In the genomic region with DNA sequence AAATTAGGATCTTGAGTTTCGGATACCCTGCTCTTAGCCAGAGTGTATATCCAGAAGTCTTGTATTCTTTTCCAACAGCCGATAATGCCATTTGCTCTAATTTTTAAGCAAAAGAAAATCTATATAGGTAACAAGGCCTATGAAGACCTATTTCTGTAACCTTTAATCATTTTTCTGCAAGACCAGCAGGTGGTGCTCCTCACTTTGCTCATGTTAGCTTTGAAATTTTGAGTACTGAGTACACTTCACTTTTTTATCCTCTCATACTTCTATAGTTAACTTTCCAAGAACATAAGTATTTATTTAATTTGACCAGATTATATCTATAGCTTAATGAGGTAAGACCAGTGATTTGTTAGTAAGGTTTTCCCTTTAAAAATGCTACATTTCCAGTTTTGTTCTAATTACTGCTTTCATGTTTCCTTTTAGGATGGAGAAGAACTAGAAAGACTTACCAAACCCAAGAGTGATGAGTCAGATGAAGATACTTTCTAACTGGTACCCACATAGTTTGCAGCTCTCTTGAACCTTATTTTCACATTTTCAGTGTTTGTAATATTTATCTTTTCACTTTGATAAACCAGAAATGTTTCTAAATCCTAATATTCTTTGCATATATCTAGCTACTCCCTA, we compare ENCODE assay signal across 8 cellular contexts. TPM values are rescaled to one million over a fixed set of nuclear protein-coding genes. Genes with fewer than 3 reads are reported as not detected.
DNase-seq lines count a peak whose midpoint lies in the region; ATAC-seq, FAIRE-seq and TF ChIP-seq lines count a peak whose summit lies in the region.

No MANE protein-coding gene starts in this region.

- no peak overlapping the region for H3K56ac ChIP-seq in mesendoderm (ENCODE audit: low read length)

- H4K8ac ChIP-seq in mesendoderm (ENCODE audit: low read depth, low read length) = no peak overlapping the region

- H3K4me2 ChIP-seq in OCI-LY7 (ENCODE audit: low read length) = no peak overlapping the region
- H3K4me2 ChIP-seq in GM12878 (ENCODE audit: control insufficient read depth, insufficient read depth) = no peak overlapping the region
- H3K4me2 ChIP-seq in mesendoderm (ENCODE audit: low read length) = no peak overlapping the region

- TF ChIP-seq POLR2A in GM12878 (IDR thresholded peaks at IDR 0.05; ENCODE audit: low read depth, low read length) = no peak

- no peaks in the 10 kb centered on the region for H3K79me1 ChIP-seq in mesendoderm (ENCODE audit: low read length)

- H2AK5ac ChIP-seq in mesendoderm (ENCODE audit: low read length) = no peak overlapping the region

- no peak overlapping the region for H2BK15ac ChIP-seq in mesendoderm (replicated peaks; ENCODE audit: low read depth)

- peak; percentile 76 for ATAC-seq in HG03196 (IDR thresholded peaks at IDR 0.05; ENCODE audit: unreplicated experiment)
- peak; percentile 71 for ATAC-seq in GM12878
- no peak for ATAC-seq in GM19467 (IDR thresholded peaks at IDR 0.05; ENCODE audit: unreplicated experiment)

- H4K5ac ChIP-seq in mesendoderm (ENCODE audit: low read length) = no peak overlapping the region

- H3K27ac ChIP-seq in OCI-LY7 (ENCODE audit: low read depth, low read length, poor library complexity, severe bottlenecking) (no peak overlapping the region), GM12878 (ENCODE audit: control insufficient read depth, insufficient read depth) (no peak overlapping the region), mesendoderm (ENCODE audit: low read depth, low read length) (no peak overlapping the region)

- no peaks in the 10 kb centered on the region for H3K9me2 ChIP-seq in OCI-LY7 (ENCODE audit: insufficient read depth, low read length)

- H3K79me2 ChIP-seq in OCI-LY7 (ENCODE audit: insufficient read depth, low read depth, low read length) (no peaks in the 10 kb centered on the region), GM12878 (ENCODE audit: control insufficient read depth, insufficient read depth, low read length) (no peaks in the 10 kb centered on the region), mesendoderm (ENCODE audit: control insufficient read depth, insufficient read depth, low read length) (no peaks in the 10 kb centered on the region)

- in situ Hi-C loops in GM12878 (cut with MboI) = no loop called here

- intact Hi-C loops in OCI-LY7 (cut with micrococcal nuclease; ENCODE audit: unreplicated experiment) (no loop called here), GM12878 (cut with micrococcal nuclease; ENCODE audit: unreplicated experiment) (loop anchor here (5.0 kb wide), 1 partner anchor 395 kb away; a partner anchor contains a TSS)

- H2AFZ ChIP-seq in OCI-LY7 (ENCODE audit: low read length) = no peak overlapping the region
- H2AFZ ChIP-seq in GM12878 (ENCODE audit: control insufficient read depth, low read depth, low read length) = no peak overlapping the region

- no peak overlapping the region for H2BK5ac ChIP-seq in mesendoderm (ENCODE audit: low read length)

- H3K23ac ChIP-seq in mesendoderm (ENCODE audit: low read length) = no peak overlapping the region

- H3K18ac ChIP-seq in mesendoderm (ENCODE audit: low read length) = no peak overlapping the region

- H3K36me3 ChIP-seq in OCI-LY7 (ENCODE audit: insufficient read depth, low read length) (peaks cover 79% of the 10 kb centered on the region), GM12878 (ENCODE audit: control insufficient read depth in 2 of 2, insufficient read depth in 2 of 2, low read length in 1 of 2) (peaks cover 0 to 12% of the 10 kb centered on the region in 2 experiments; a peak in 2 of 4 replicates), mesendoderm (ENCODE audit: control insufficient read depth, insufficient read depth, low read length) (no peaks in the 10 kb centered on the region)

- TF ChIP-seq EP300 in GM12878 (IDR thresholded peaks at IDR 0.05; ENCODE audit: borderline replicate concordance in 1 of 2, control insufficient read depth in 1 of 2, low read depth in 2 of 2, low read length in 2 of 2) = no peak

- BruUV-seq in OCI-LY7 (replicated peaks; lab: Mats Ljungman, UMichigan) (no TSS peak), GM12878 (replicated peaks; lab: Mats Ljungman, UMichigan) (no TSS peak)

- POLR2A ChIA-PET in OCI-LY7 (lab: Charles Lee) (interaction anchor here (0.7 to 2.2 kb wide), 4 partner anchors 11 to 287 kb away, joined by 3 to 7 read pairs (median 4); a partner anchor contains a TSS), GM12878 (lab: Charles Lee) (no interaction called here)

- H3K9me3 ChIP-seq in OCI-LY7 (ENCODE audit: low read length) (no peaks in the 10 kb centered on the region), GM12878 (replicated peaks; ENCODE audit: control insufficient read depth, insufficient read depth, low read length) (no peaks in the 10 kb centered on the region)

- TF ChIP-seq CTCF in OCI-LY7 (conservative IDR thresholded peaks at IDR 0.05; ENCODE audit: low read length) = peak; percentile 88
- peak; percentile 55 to 63 (median 60) for TF ChIP-seq CTCF in GM12878 (IDR thresholded peaks at IDR 0.05 in 2 of 3, conservative IDR thresholded peaks at IDR 0.05 in 1 of 3; ENCODE audit: control insufficient read depth in 2 of 3, extremely low read depth in 1 of 3, insufficient read depth in 1 of 3, low read depth in 3 of 3, low read length in 3 of 3)

- peak; percentile 54 for FAIRE-seq in GM12878 (lab: Jason Lieb, UNC)

- H3K4me3 ChIP-seq in OCI-LY7 (ENCODE audit: low read depth, low read length, poor library complexity, severe bottlenecking) (no peak overlapping the region), GM12878 (no peak overlapping the region), mesendoderm (ENCODE audit: low read length) (no peak overlapping the region)

- SMC1A ChIA-PET in GM12878 (lab: Charles Lee; ENCODE audit: uncharacterized antibody, unreplicated experiment) = interaction anchor here (0.7 to 2.2 kb wide), 26 partner anchors 9 to 706 kb away, joined by 3 to 12 read pairs (median 4); a partner anchor contains a TSS

- DNase-seq in NCI-H187 treated with DMSO at 0.1 percent for 48 hours (lab: John Stamatoyannopoulos, UW) (peak; percentile 15), NCI-H187 (lab: John Stamatoyannopoulos, UW) (no peak), OCI-LY7 (ENCODE audit: low spot score) (peak; percentile 36), GM12878 (ENCODE audit: low read depth, low spot score) (no peak), mesendoderm (peak; percentile 54), iPS-NIHi11 (ENCODE audit: low spot score) (no peak)

- CTCF ChIA-PET in OCI-LY7 (lab: Charles Lee; ENCODE audit: unreplicated experiment) = no interaction called here
- CTCF ChIA-PET in GM12878 (lab: Yijun Ruan, JAX) = interaction anchor here (0.8 to 3.2 kb wide), 44 partner anchors 8 to 706 kb away, joined by 3 to 32 read pairs (median 5); a partner anchor contains a TSS

- H4K20me1 ChIP-seq in OCI-LY7 (ENCODE audit: insufficient read depth, low read length) (no peaks in the 10 kb centered on the region), GM12878 (ENCODE audit: control insufficient read depth, insufficient read depth) (no peaks in the 10 kb centered on the region)

- H3K4ac ChIP-seq in mesendoderm (ENCODE audit: low read depth, low read length) = no peak overlapping the region

- peak; percentile 72 for TF ChIP-seq RAD21 in GM12878 (IDR thresholded peaks at IDR 0.05; ENCODE audit: insufficient read depth, low read depth, low read length)

- no peaks in the 10 kb centered on the region for H3K27me3 ChIP-seq in GM12878 (replicated peaks in 1 of 2; ENCODE audit: control insufficient read depth in 2 of 2, insufficient read depth in 2 of 2, low read length in 1 of 2)
- H3K27me3 ChIP-seq in mesendoderm (ENCODE audit: insufficient read depth, low read length, poor library complexity) = no peaks in the 10 kb centered on the region

- WGBS in GM12878 (ENCODE audit: insufficient coverage, insufficient replicate concordance, low lambda C conversion rate, missing lambda C conversion rate) = 48% methylated on average over 2 of the region's 2 CpGs
- no CpG with 5 or more reads among the region's 2 CpGs for WGBS in mesendoderm (ENCODE audit: extremely low coverage, insufficient coverage, low lambda C conversion rate)

- H2BK120ac ChIP-seq in mesendoderm (ENCODE audit: low read depth, low read length) = no peak overlapping the region

- RAD21 ChIA-PET in GM12878 (lab: Charles Lee; ENCODE audit: unreplicated experiment) = interaction anchor here (0.7 to 2.5 kb wide), 10 partner anchors 13 to 706 kb away, joined by 3 to 10 read pairs (median 4); a partner anchor contains a TSS

- H3K4me1 ChIP-seq in OCI-LY7 (ENCODE audit: insufficient read depth, low read length, poor library complexity, severe bottlenecking) (peaks cover 18% of the 10 kb centered on the region), GM12878 (ENCODE audit: control insufficient read depth, insufficient read depth, low read length) (no peaks in the 10 kb centered on the region), mesendoderm (ENCODE audit: control insufficient read depth, low read depth, low read length) (no peaks in the 10 kb centered on the region)

- H3K9ac ChIP-seq in GM12878 (ENCODE audit: control insufficient read depth, insufficient read depth, low read length) (no peak overlapping the region), mesendoderm (ENCODE audit: low read length) (no peak overlapping the region)

RNA-seq across cellular contexts. Expression of a gene that starts 20.5 kb away (rescaled TPM):
- total RNA-seq in OCI-LY7 (2014; rRNA removed; shearing (Covaris generic)) = 10.3 and 12.4 TPM in 2 replicates
- 22.7 and 26.4 TPM in 2 replicates for total RNA-seq in OCI-LY7 (2022)
- 31.8 and 35.0 TPM in 2 replicates for total RNA-seq in GM12878 (2013; cell fraction: nucleolus; rRNA removed)
- total RNA-seq in GM12878 (2014; rRNA removed) = 15.8 and 25.6 TPM in 2 replicates
- 14.7 and 17.0 TPM in 2 replicates for total RNA-seq in GM12878 (2014; rRNA removed; fragmentation: Illumina TruSeq; extraction: Trizol)
- total RNA-seq in GM12878 (2021) = 16.3 and 20.0 TPM in 2 replicates
- 8.8 TPM for polyA plus RNA-seq in GM12878 (2011; ENCODE audit: low read depth)
- polyA plus RNA-seq in GM12878 (2011; rRNA removed) = 38.1 and 56.0 TPM in 2 replicates
- polyA plus RNA-seq in GM12878 (2011; cell fraction: cytosol; rRNA removed) = 17.0 and 26.2 TPM in 2 replicates
- polyA plus RNA-seq in GM12878 (2011; cell fraction: nucleus; rRNA removed) = 19.0 and 21.4 TPM in 2 replicates
- 13.3 and 18.0 TPM in 2 replicates for polyA plus RNA-seq in GM12878 (2012)
- polyA plus RNA-seq in GM12878 (2014; fragmentation: Illumina TruSeq; extraction: Trizol) = 20.8 and 28.7 TPM in 2 replicates
- 10 to 100 TPM; 10.9 to 15.7 TPM for polyA plus RNA-seq in GM12878 (2014; fragmentation: Nextera tagmentation; extraction: Ambion mirVana)
- polyA plus RNA-seq in GM12878 (2014; rRNA removed) = 11.3 and 12.8 TPM in 2 replicates
- 10 to 100 TPM; 32.0 to 35.6 TPM for polyA plus RNA-seq in GM12878 (2016; fragmentation: Nextera tagmentation; extraction: Ambion mirVana)
- polyA minus RNA-seq in GM12878 (2011; rRNA and poly(A)+ RNA removed) = 36.6 and 40.7 TPM in 2 replicates
- 15.1 and 15.8 TPM in 2 replicates for polyA minus RNA-seq in GM12878 (2011; cell fraction: cytosol; rRNA and poly(A)+ RNA removed)
- 5.0 and 5.9 TPM in 2 replicates for polyA minus RNA-seq in GM12878 (2011; cell fraction: nucleus; rRNA and poly(A)+ RNA removed)
- polyA plus RNA-seq in mesendoderm (2013, experiment 1 of 2) = 16.2 TPM
- polyA plus RNA-seq in mesendoderm (2013, experiment 2 of 2) = 15.9 TPM

RNA-seq across cellular contexts. Expression of a gene that starts 20.6 kb away (rescaled TPM):
- 84.6 and 109 TPM in 2 replicates for total RNA-seq in OCI-LY7 (2014; rRNA removed; shearing (Covaris generic))
- total RNA-seq in OCI-LY7 (2022) (109 TPM in 2 replicates), GM12878 (2014; rRNA removed) (60.6 and 67.6 TPM in 2 replicates), GM12878 (2014; rRNA removed; fragmentation: Illumina TruSeq; extraction: Trizol) (57.2 and 62.0 TPM in 2 replicates), GM12878 (2021) (48.2 and 53.7 TPM in 2 replicates)
- 56.3 and 60.7 TPM in 2 replicates for total RNA-seq in GM12878 (2013; cell fraction: nucleolus; rRNA removed)
- polyA plus RNA-seq in GM12878 (2011; ENCODE audit: low read depth) = 31.6 TPM
- polyA plus RNA-seq in GM12878 (2011; rRNA removed) (65.1 and 85.7 TPM in 2 replicates), GM12878 (2014; fragmentation: Illumina TruSeq; extraction: Trizol) (68.6 and 97.1 TPM in 2 replicates), GM12878 (2014; fragmentation: Nextera tagmentation; extraction: Ambion mirVana) (10 to 100 TPM; 49.8 to 71.2 TPM), GM12878 (2014; rRNA removed) (52.2 and 53.4 TPM in 2 replicates), GM12878 (2016; fragmentation: Nextera tagmentation; extraction: Ambion mirVana) (10 to 100 TPM; 95.0 to 97.0 TPM)
- polyA plus RNA-seq in GM12878 (2011; cell fraction: cytosol; rRNA removed) = 28.7 and 33.2 TPM in 2 replicates
- 31.1 and 31.7 TPM in 2 replicates for polyA plus RNA-seq in GM12878 (2011; cell fraction: nucleus; rRNA removed)
- 44.0 and 45.4 TPM in 2 replicates for polyA plus RNA-seq in GM12878 (2012)
- polyA minus RNA-seq in GM12878 (2011; rRNA and poly(A)+ RNA removed) = 22.4 and 40.9 TPM in 2 replicates
- polyA minus RNA-seq in GM12878 (2011; cell fraction: cytosol; rRNA and poly(A)+ RNA removed) = 22.3 and 26.9 TPM in 2 replicates
- 27.3 and 44.0 TPM in 2 replicates for polyA minus RNA-seq in GM12878 (2011; cell fraction: nucleus; rRNA and poly(A)+ RNA removed)
- polyA plus RNA-seq in mesendoderm (2013, experiment 1 of 2) = 45.6 TPM
- polyA plus RNA-seq in mesendoderm (2013, experiment 2 of 2) = 49.0 TPM

RNA-seq across cellular contexts. Expression of a gene that starts 58.6 kb away (rescaled TPM):
- 0.15 and 0.63 TPM in 2 replicates for total RNA-seq in OCI-LY7 (2014; rRNA removed; shearing (Covaris generic))
- total RNA-seq in OCI-LY7 (2022) (0.28 and 0.59 TPM in 2 replicates), GM12878 (2014; rRNA removed) (not detected in 2 replicates), GM12878 (2014; rRNA removed; fragmentation: Illumina TruSeq; extraction: Trizol) (not detected in 2 replicates), GM12878 (2021) (0.21 and 0.80 TPM in 2 replicates)
- total RNA-seq in GM12878 (2013; cell fraction: nucleolus; rRNA removed) = 0.05 TPM in 1 of 2 replicates, not detected in the other
- polyA plus RNA-seq in GM12878 (2011; ENCODE audit: low read depth) = 0.17 TPM
- polyA plus RNA-seq in GM12878 (2011; rRNA removed) (0.04 TPM in 1 of 2 replicates, not detected in the other), GM12878 (2014; fragmentation: Illumina TruSeq; extraction: Trizol) (0.01 TPM in 1 of 2 replicates, not detected in the other), GM12878 (2014; fragmentation: Nextera tagmentation; extraction: Ambion mirVana) (under 1 TPM in 1 of 2 experiments, not detected in 1; 0.02 TPM), GM12878 (2014; rRNA removed) (not detected in 2 replicates), GM12878 (2016; fragmentation: Nextera tagmentation; extraction: Ambion mirVana) (under 1 TPM; 0.58 to 0.59 TPM)
- polyA plus RNA-seq in GM12878 (2011; cell fraction: cytosol; rRNA removed) = not detected in 2 replicates
- not detected in 2 replicates for polyA plus RNA-seq in GM12878 (2011; cell fraction: nucleus; rRNA removed)
- polyA plus RNA-seq in GM12878 (2012) = 0.14 and 0.15 TPM in 2 replicates
- not detected in 2 replicates for polyA minus RNA-seq in GM12878 (2011; rRNA and poly(A)+ RNA removed)
- polyA minus RNA-seq in GM12878 (2011; cell fraction: cytosol; rRNA and poly(A)+ RNA removed) = not detected in 2 replicates
- polyA minus RNA-seq in GM12878 (2011; cell fraction: nucleus; rRNA and poly(A)+ RNA removed) = not detected in 2 replicates
- polyA plus RNA-seq in mesendoderm (2013, experiment 1 of 2) = 4.3 TPM
- 5.2 TPM for polyA plus RNA-seq in mesendoderm (2013, experiment 2 of 2)

Comparison
In these comparisons a context has a peak if more than half of its experiments do, and no peak if none do; other contexts are left out.
1. DNase-seq: peak in NCI-H187 treated with DMSO at 0.1 percent for 48 hours (single experiment), OCI-LY7 (single experiment) and mesendoderm (single experiment); none in NCI-H187 (0 of 2), GM12878 (single experiment) and iPS-NIHi11 (single experiment).